25 cellular contexts compared by ENCODE assay signal in genomic region chr6:131669891-131670290, GRCh38. TPM values are rescaled to one million over a fixed set of nuclear protein-coding genes. Genes with fewer than 3 reads are reported as not detected.
DNase-seq lines count a peak whose midpoint lies in the region; ATAC-seq and TF ChIP-seq lines count a peak whose summit lies in the region.
"Had no signal": no experiment of that assay in that cellular context is flagged by ENCODE, and none has a peak within 500 bp of the region (broad histone marks: within the 10 kb centered on the region; RNA-seq: fewer than 3 reads in every experiment).

No MANE protein-coding gene starts in this region.

- no peaks in the 10 kb centered on the region for H3K27me3 Mint-ChIP-seq in activated T-cell treated with anti-CD3 and anti-CD28 coated beads, Interleukin-2, amount 50 U/mL, for 24 hours
- H3K27me3 Mint-ChIP-seq: CD4-positive, alpha-beta T cell; IgD-negative memory B cell had no signal

- no peaks in the 10 kb centered on the region for H3K4me1 Mint-ChIP-seq in activated T-cell treated with anti-CD3 and anti-CD28 coated beads, Interleukin-2, amount 50 U/mL, for 24 hours (ENCODE audit: low read depth)
- H3K4me1 Mint-ChIP-seq: IgD-negative memory B cell had no signal

- no peak overlapping the region for H3K27ac Mint-ChIP-seq in activated T-cell treated with anti-CD3 and anti-CD28 coated beads, Interleukin-2, amount 50 U/mL, for 24 hours
- H3K27ac Mint-ChIP-seq: CD4-positive, alpha-beta T cell; IgD-negative memory B cell had no signal

- DNase-seq in LNCaP clone FGC (ENCODE audit: low read depth) (peak; percentile 10), dermis microvascular lymphatic vessel endothelial cell (ENCODE audit: low read depth in 2 of 2) (peak; percentile 91 to 97), iris pigment epithelial cell (ENCODE audit: low read depth) (peak; percentile 31), amniotic stem cell (lab: John Stamatoyannopoulos, UW) (no peak), islet precursor cell (no peak)
- DNase-seq in activated T-cell treated with anti-CD3 and anti-CD28 coated beads, Interleukin-2, amount 50 U/mL, for 24 hours = no peak
- DNase-seq: CD4-positive, alpha-beta T cell; COR-L47; DMS79; GOT3; MV-4-11; NCI-H1105 treated with DMSO at 0.1 percent for 48 hours; NCI-H2029 treated with DMSO at 0.1 percent for 48 hours; NCI-H226; NCI-H510A treated with DMSO at 0.1 percent for 48 hours; NCI-H748 treated with DMSO at 0.1 percent for 48 hours; PC-9; RPMI8226; SHP77 had no signal

- H3K36me3 Mint-ChIP-seq in activated T-cell treated with anti-CD3 and anti-CD28 coated beads, Interleukin-2, amount 50 U/mL, for 24 hours (ENCODE audit: low read depth) = no peaks in the 10 kb centered on the region
- H3K36me3 Mint-ChIP-seq: IgD-negative memory B cell had no signal

- H3K4me3 ChIP-seq in LNCaP clone FGC (ENCODE audit: low read depth, low read length) = no peak overlapping the region
- H3K4me3 ChIP-seq: BLaER1, GM12878, PC-9 had no signal

- no peak for TF ChIP-seq CTCF in LNCaP clone FGC (IDR thresholded peaks at IDR 0.05; ENCODE audit: control insufficient read depth, extremely low read depth, insufficient read depth)

- ATAC-seq in GM21360 (IDR thresholded peaks at IDR 0.05; ENCODE audit: unreplicated experiment) = no peak
- ATAC-seq: GM12878, HCT116 had no signal

- no peaks in the 10 kb centered on the region for H3K9me3 Mint-ChIP-seq in activated T-cell treated with anti-CD3 and anti-CD28 coated beads, Interleukin-2, amount 50 U/mL, for 24 hours
- H3K9me3 Mint-ChIP-seq: CD4-positive, alpha-beta T cell; IgD-negative memory B cell had no signal

- H3K4me3 Mint-ChIP-seq in activated T-cell treated with anti-CD3 and anti-CD28 coated beads, Interleukin-2, amount 50 U/mL, for 24 hours = no peak overlapping the region
- H3K4me3 Mint-ChIP-seq: CD4-positive, alpha-beta T cell; IgD-negative memory B cell had no signal

RNA-seq across cellular contexts. Expression of gene OR2A4, which starts 31.3 kb away (rescaled TPM):
- total RNA-seq in dermis microvascular lymphatic vessel endothelial cell = not detected in 2 replicates
- total RNA-seq: CD4-positive, alpha-beta T cell; GM12878; PC-9 had no signal

RNA-seq across cellular contexts. Expression of gene ENPP3, which starts 32.8 kb away (rescaled TPM):
- total RNA-seq in dermis microvascular lymphatic vessel endothelial cell = 0.51 and 1.4 TPM in 2 replicates
- total RNA-seq: GM12878, PC-9 had no signal

RNA-seq across cellular contexts. Expression of gene CTAGE9, which starts 40.9 kb away (rescaled TPM):
- total RNA-seq in dermis microvascular lymphatic vessel endothelial cell = not detected in 2 replicates
- total RNA-seq: CD4-positive, alpha-beta T cell; M059J; PC-9 had no signal

RNA-seq across cellular contexts. Expression of gene MED23, which starts 41.8 kb away (rescaled TPM):
- 28.6 and 39.2 TPM in 2 replicates for total RNA-seq in dermis microvascular lymphatic vessel endothelial cell

Comparison
In these comparisons a context has a peak if more than half of its experiments do, and no peak if none do; other contexts are left out.
1. DNase-seq: peak in LNCaP clone FGC (single experiment), dermis microvascular lymphatic vessel endothelial cell (2 of 2) and iris pigment epithelial cell (single experiment); none in activated T-cell treated with anti-CD3 and anti-CD28 coated beads, Interleukin-2, amount 50 U/mL, for 24 hours (single experiment), amniotic stem cell (single experiment) and islet precursor cell (single experiment).